10 cellular contexts compared by ENCODE assay signal in the genomic region with DNA sequence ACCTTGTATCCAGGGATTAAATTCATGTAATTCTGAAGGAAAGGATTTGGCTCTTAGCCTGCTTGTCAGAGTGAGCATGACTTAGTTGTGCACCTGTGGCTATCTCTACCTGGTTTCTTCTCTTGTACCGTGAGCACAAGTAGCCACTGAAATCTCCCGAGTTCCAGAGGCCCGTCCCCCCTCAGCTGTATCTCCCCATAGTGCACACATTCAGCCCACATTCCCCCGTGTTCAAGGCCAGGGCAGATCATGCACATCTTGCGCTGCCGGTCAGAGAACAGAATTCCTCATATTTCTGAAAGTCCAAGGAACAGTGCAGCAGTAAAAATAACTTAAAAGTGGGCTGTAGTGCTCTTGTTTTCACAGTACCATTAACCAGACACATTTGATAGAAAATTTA. TPM values are rescaled to one million over a fixed set of nuclear protein-coding genes. Genes with fewer than 3 reads are reported as not detected.
A peak's percentile ranks its signal among the peaks of the same experiment; 100 is the strongest.
DNase-seq lines count a peak whose midpoint lies in the region; ATAC-seq, FAIRE-seq and TF ChIP-seq lines count a peak whose summit lies in the region.
"Had no signal": no experiment of that assay in that cellular context is flagged by ENCODE, and none has a peak within 500 bp of the region (broad histone marks: within the 10 kb centered on the region; RNA-seq: fewer than 3 reads in every experiment).

No MANE protein-coding gene starts in this region.

- no peak for TF ChIP-seq EP300 in stomach (IDR thresholded peaks at IDR 0.05)

- H3K9me3 ChIP-seq in T-helper 17 cell (ENCODE audit: control insufficient read depth, low read length, poor library complexity, severe bottlenecking) (no peaks in the 10 kb centered on the region), kidney (ENCODE audit: control insufficient read depth in 1 of 2, low read length in 2 of 2) (no peaks in the 10 kb centered on the region), stomach (no peaks in the 10 kb centered on the region)

- no peaks in the 10 kb centered on the region for H3K27me3 ChIP-seq in stomach

- peaks cover 61% of the 10 kb centered on the region for H3K4me1 Mint-ChIP-seq in activated T-cell treated with anti-CD3 and anti-CD28 coated beads, Interleukin-2, amount 50 U/mL, for 24 hours (ENCODE audit: low read depth)
- H3K4me1 Mint-ChIP-seq in T-helper 17 cell, result peaks cover 56% of the 10 kb centered on the region

- WGBS in stomach, 5 donors, result 31 to 77% (median 47%) methylated on average over 6 of the region's 6 CpGs

- no peak for FAIRE-seq in kidney (lab: Jason Lieb, UNC)

- H3K4me3 Mint-ChIP-seq in activated T-cell treated with anti-CD3 and anti-CD28 coated beads, Interleukin-2, amount 50 U/mL, for 24 hours, result peak overlapping the region; percentile 13
- H3K4me3 Mint-ChIP-seq in T-helper 17 cell, result peak overlapping the region; percentile 96

- no peak for TF ChIP-seq CTCF in kidney (IDR thresholded peaks at IDR 0.05; ENCODE audit: borderline replicate concordance, extremely low read depth, insufficient read depth)
- no peak for TF ChIP-seq CTCF in stomach (IDR thresholded peaks at IDR 0.05)

- no peak for TF ChIP-seq POLR2A in stomach (IDR thresholded peaks at IDR 0.05)

- no peaks in the 10 kb centered on the region for H3K36me3 ChIP-seq in kidney (ENCODE audit: control insufficient read depth in 1 of 2, insufficient read depth in 2 of 2, low read length in 2 of 2)
- H3K36me3 ChIP-seq in stomach, result no peaks in the 10 kb centered on the region

- H3K36me3 Mint-ChIP-seq in activated T-cell treated with anti-CD3 and anti-CD28 coated beads, Interleukin-2, amount 50 U/mL, for 24 hours (ENCODE audit: low read depth), result peaks cover 11% of the 10 kb centered on the region
- peaks cover 5% of the 10 kb centered on the region for H3K36me3 Mint-ChIP-seq in T-helper 17 cell (ENCODE audit: low read depth)

- no peaks in the 10 kb centered on the region for H3K27me3 Mint-ChIP-seq in activated T-cell treated with anti-CD3 and anti-CD28 coated beads, Interleukin-2, amount 50 U/mL, for 24 hours
- no peaks in the 10 kb centered on the region for H3K27me3 Mint-ChIP-seq in T-helper 17 cell

- H3K9ac ChIP-seq in kidney (ENCODE audit: low read length in 2 of 2), result no peak overlapping the region

- intact Hi-C loops in kidney (cut with DNase I), result no loop called here
- intact Hi-C loops in stomach (cut with DNase I; ENCODE audit: low total_unique reads), result no loop called here
- intact Hi-C loops in sciatic nerve (cut with DNase I), result no loop called here

- H3K4me1 ChIP-seq in kidney (ENCODE audit: control insufficient read depth in 1 of 2, insufficient read depth in 1 of 2, low read depth in 1 of 2, low read length in 2 of 2) (peaks cover 12 to 17% of the 10 kb centered on the region in 2 donors), stomach (peaks cover 26 to 72% (median 62%) of the 10 kb centered on the region in 4 donors)

- H3K4me3 ChIP-seq in kidney (ENCODE audit: low read length in 2 of 2) (peak overlapping the region; percentile 25 to 82), stomach (peak overlapping the region; percentile 78 to 90 (median 84))

- H3K27ac ChIP-seq in kidney (ENCODE audit: low read depth in 2 of 2, low read length in 2 of 2) (no peak overlapping the region), stomach (peak overlapping the region; percentile 12 to 96 (median 91))

- no peaks in the 10 kb centered on the region for H3K9me3 Mint-ChIP-seq in activated T-cell treated with anti-CD3 and anti-CD28 coated beads, Interleukin-2, amount 50 U/mL, for 24 hours

- no peak for DNase-seq in activated T-cell treated with anti-CD3 and anti-CD28 coated beads, Interleukin-2, amount 50 U/mL, for 24 hours
- no peak for DNase-seq in activated T-cell treated with anti-CD3 and anti-CD28 coated beads for 4 hours
- no peak for DNase-seq in T-helper 17 cell
- DNase-seq in kidney, result no peak
- no peak for DNase-seq in stomach
- no peak for DNase-seq in sciatic nerve (ENCODE audit: low spot score)
- no peak for DNase-seq in NCI-H524 (lab: John Stamatoyannopoulos, UW)
- no peak for DNase-seq in kidney tubule cell (ENCODE audit: low spot score)
- DNase-seq: NCI-H146, substantia nigra had no signal

- no peak overlapping the region for H3K27ac Mint-ChIP-seq in activated T-cell treated with anti-CD3 and anti-CD28 coated beads, Interleukin-2, amount 50 U/mL, for 24 hours
- peak overlapping the region; percentile 99 for H3K27ac Mint-ChIP-seq in T-helper 17 cell

- ATAC-seq in T-helper 17 cell, result no peak
- ATAC-seq in sciatic nerve, result no peak

RNA-seq across cellular contexts. Expression of a gene that starts 2.4 kb away (rescaled TPM):
- total RNA-seq in T-helper 17 cell (100 to 1,000 TPM; 129 to 173 TPM), kidney (22.2 TPM), stomach (10 to 100 TPM in 4 of 5 donors, 1 to 10 TPM in 1; 9.0 to 28.1 (median 14.7) TPM), sciatic nerve (37.0 TPM)
- polyA plus RNA-seq in kidney (ENCODE audit: insufficient read depth, low read depth, low replicate concordance) (6.1 TPM), stomach (1 to 10 TPM; 6.0 to 9.5 (median 8.3) TPM)

Comparison
In these comparisons a context has a peak if more than half of its experiments do, and no peak if none do; other contexts are left out.
1. H3K27ac ChIP-seq: peak in stomach (5 of 5); none in kidney (0 of 2).